In the genomic region with DNA sequence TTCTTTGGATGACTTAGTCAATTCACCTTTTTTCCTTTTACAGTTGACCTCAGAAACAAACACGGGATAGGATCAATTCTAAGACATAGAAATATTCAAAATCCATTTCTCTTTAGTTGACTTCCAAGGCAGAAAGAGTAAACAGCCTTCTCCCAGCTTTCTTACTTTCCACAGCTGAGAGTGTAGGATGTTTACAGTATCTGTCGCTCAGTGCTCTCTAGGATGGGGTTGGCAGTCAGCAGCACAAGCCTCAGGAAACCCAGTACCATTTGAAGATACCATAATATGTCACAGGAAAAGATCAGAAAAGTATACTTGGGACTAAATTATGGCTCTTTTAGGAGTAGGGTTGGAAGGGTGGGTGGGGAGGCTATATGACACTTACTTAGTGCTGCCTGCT, we compare ENCODE assay signal across 20 cellular contexts.
DNase-seq lines count a peak whose midpoint lies in the region; ATAC-seq, FAIRE-seq and TF ChIP-seq lines count a peak whose summit lies in the region.
"Had no signal": no experiment of that assay in that cellular context is flagged by ENCODE, and none has a peak within 500 bp of the region (broad histone marks: within the 10 kb centered on the region; RNA-seq: fewer than 3 reads in every experiment).

No MANE protein-coding gene starts in this region.

- H3K4me1 ChIP-seq in Panc1 (ENCODE audit: control insufficient read depth, insufficient read depth, low read length): peaks cover 18% of the 10 kb centered on the region
- peaks cover 0 to 5% of the 10 kb centered on the region in 2 donors for H3K4me1 ChIP-seq in left lung
- peaks cover 5 to 24% (median 22%) of the 10 kb centered on the region in 3 donors for H3K4me1 ChIP-seq in pancreas
- H3K4me1 ChIP-seq: BE2C, HAP-1 had no signal

- H3K27ac ChIP-seq in Panc1 (ENCODE audit: low read length): peak overlapping the region; percentile 52; the same call in 1 of the 2 replicates
- no peak overlapping the region for H3K27ac ChIP-seq in left lung
- peak overlapping the region in 2 of 4 donors; percentile 67 to 74 for H3K27ac ChIP-seq in pancreas
- H3K27ac ChIP-seq: BLaER1 treated with 17β-estradiol and CSF1 and Interleukin-3, amounts not matched to agents 10 nM and 100 nM had no signal

- H3K27ac Mint-ChIP-seq in Calu3 (ENCODE audit: unreplicated experiment): peak overlapping the region; percentile 74
- H3K27ac Mint-ChIP-seq: CD14-positive monocyte; CD4-positive, alpha-beta T cell; HFFc6 had no signal

- TF ChIP-seq CTCF in Calu3 (IDR thresholded peaks at IDR 0.05; ENCODE audit: unreplicated experiment) (no peak), Panc1 (IDR thresholded peaks at IDR 0.05) (no peak), left lung (IDR thresholded peaks at IDR 0.05) (no peak), pancreas (IDR thresholded peaks at IDR 0.05) (no peak)

- ATAC-seq in Panc1: peak; percentile 33; the same call in 1 of the 2 replicates
- ATAC-seq in left lung: peak; percentile 52
- ATAC-seq in pancreas: peak; percentile 43 to 77 (median 64)
- no peak for ATAC-seq in HG03108 (IDR thresholded peaks at IDR 0.05; ENCODE audit: unreplicated experiment)

- 36 to 52% methylated on average over 2 of the region's 2 CpGs for WGBS in pancreas, 2 donors

- in situ Hi-C loops in Panc1 (cut with HindIII; ENCODE audit: low pct_unique_long_range_greater_than_20kb, low sequenced_read_pairs): no loop called here

- CTCF ChIA-PET in Calu3 (lab: Charles Lee) (interaction anchor here (1.1 to 1.4 kb wide), 2 partner anchors 8 to 187 kb away, joined by 3 to 10 read pairs; no protein-coding TSS in a partner anchor), Panc1 (lab: Charles Lee) (no interaction called here)

- H3K9me3 Mint-ChIP-seq in Calu3 (ENCODE audit: low read depth, unreplicated experiment): no peaks in the 10 kb centered on the region
- H3K9me3 Mint-ChIP-seq: CD4-positive, alpha-beta T cell; HFFc6 had no signal

- peaks cover 67% of the 10 kb centered on the region for H3K36me3 Mint-ChIP-seq in Calu3 (ENCODE audit: insufficient read depth, unreplicated experiment)
- H3K36me3 Mint-ChIP-seq: CD14-positive monocyte; CD8-positive, alpha-beta memory T cell had no signal

- H3K9me3 ChIP-seq in Panc1 (ENCODE audit: control insufficient read depth, insufficient read depth, low read depth, low read length): no peaks in the 10 kb centered on the region
- H3K9me3 ChIP-seq in left lung: no peaks in the 10 kb centered on the region
- no peaks in the 10 kb centered on the region for H3K9me3 ChIP-seq in pancreas
- H3K9me3 ChIP-seq: BE2C, HAP-1 had no signal

- BruUV-seq in Calu3 (replicated peaks; lab: Mats Ljungman, UMichigan) (no TSS peak), Panc1 (replicated peaks; lab: Mats Ljungman, UMichigan) (no TSS peak)

- DNase-seq in Calu3 (no peak), Panc1 (ENCODE audit: low read depth, low spot score) (no peak), left lung (no peak), pancreas (no peak), globus pallidus (ENCODE audit: low spot score) (no peak), GM19238 (ENCODE audit: insufficient read length, low spot score) (no peak), epidermal melanocyte (ENCODE audit: insufficient read length, low spot score) (no peak)
- DNase-seq: AML-193; BE2C; CD4-positive, alpha-beta T cell; CD8-positive, alpha-beta memory T cell; DMS153; DND-41; GOT3; HFFc6 had no signal

- intact Hi-C loops in Calu3 (cut with micrococcal nuclease; ENCODE audit: unreplicated experiment) (loop anchor here (2.0 kb wide), 1 partner anchor 38 kb away; no protein-coding TSS in a partner anchor), Panc1 (cut with micrococcal nuclease; ENCODE audit: unreplicated experiment) (no loop called here), left lung (cut with DNase I) (loop anchor here in 1 of 2 donors (10.0 kb wide), 1 partner anchor 108 kb away; no protein-coding TSS in a partner anchor), pancreas (cut with DNase I) (no loop called here)

- POLR2A ChIA-PET in Panc1 (lab: Charles Lee): no interaction called here

- H3K4me1 Mint-ChIP-seq in Calu3 (ENCODE audit: low read depth, unreplicated experiment): peaks cover 53% of the 10 kb centered on the region
- H3K4me1 Mint-ChIP-seq: CD14-positive monocyte; CD8-positive, alpha-beta memory T cell had no signal

- no peak for FAIRE-seq in pancreas (lab: Jason Lieb, UNC)
- FAIRE-seq: G401.6 had no signal

- H3K27me3 Mint-ChIP-seq in Calu3 (ENCODE audit: unreplicated experiment): no peaks in the 10 kb centered on the region

- H3K4me3 Mint-ChIP-seq in Calu3 (ENCODE audit: low read depth, unreplicated experiment): peak overlapping the region; percentile 22
- H3K4me3 Mint-ChIP-seq: CD14-positive monocyte; CD4-positive, alpha-beta T cell; CD8-positive, alpha-beta memory T cell; HFFc6 had no signal

- H3K36me3 ChIP-seq in Panc1 (ENCODE audit: control insufficient read depth, insufficient read depth, low read length) (peaks cover 11% of the 10 kb centered on the region), left lung (no peaks in the 10 kb centered on the region), pancreas (peaks cover 0 to 13% (median 0%) of the 10 kb centered on the region in 3 donors)
- H3K36me3 ChIP-seq: BE2C; BLaER1 treated with 17β-estradiol and CSF1 and Interleukin-3, amounts not matched to agents 10 nM and 100 nM; HAP-1 had no signal

- H3K27me3 ChIP-seq in Panc1 (ENCODE audit: control insufficient read depth, insufficient read depth, low read length): no peaks in the 10 kb centered on the region
- no peaks in the 10 kb centered on the region for H3K27me3 ChIP-seq in left lung
- H3K27me3 ChIP-seq in pancreas: no peaks in the 10 kb centered on the region
- H3K27me3 ChIP-seq: BLaER1 treated with 17β-estradiol and CSF1 and Interleukin-3, amounts not matched to agents 10 nM and 100 nM had no signal

- H3K4me3 ChIP-seq in Panc1 (ENCODE audit: low read depth in 2 of 2, low read length in 2 of 2) (no peak overlapping the region), left lung (no peak overlapping the region), pancreas (no peak overlapping the region)
- H3K4me3 ChIP-seq: BLaER1 treated with 17β-estradiol and CSF1 and Interleukin-3, amounts not matched to agents 10 nM and 100 nM; HAP-1 had no signal
